22 cellular contexts compared by ENCODE assay signal in the genomic region with DNA sequence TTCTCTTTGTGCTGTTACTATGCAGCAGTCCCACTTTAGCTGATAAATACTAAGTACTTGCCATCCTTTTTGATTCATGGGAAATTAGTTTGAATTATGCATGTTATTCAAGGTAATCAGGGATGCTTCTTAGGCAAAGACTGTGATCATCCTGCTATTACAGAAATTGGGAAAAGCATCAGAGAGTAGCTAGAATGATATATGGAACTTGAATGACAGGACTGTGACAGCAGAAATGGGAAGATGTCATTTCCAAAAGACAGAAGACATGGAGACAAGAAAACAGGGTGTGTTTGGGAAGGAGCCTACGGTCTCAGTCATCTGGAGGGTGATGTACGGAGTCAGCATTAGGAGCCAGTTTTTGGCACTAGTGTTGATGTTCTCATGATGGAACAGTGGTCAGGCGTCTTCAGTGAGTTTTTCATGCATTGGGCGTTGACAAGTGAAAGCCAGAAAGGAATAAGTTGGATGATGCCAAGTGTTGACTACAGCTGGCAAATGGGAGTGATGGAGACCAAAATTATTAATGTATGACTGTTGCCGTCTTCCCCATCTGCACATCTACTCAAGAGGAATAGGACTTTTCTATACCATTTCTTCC.
DNase-seq lines count a peak whose midpoint lies in the region; ATAC-seq, FAIRE-seq and TF ChIP-seq lines count a peak whose summit lies in the region.
"Had no signal": no experiment of that assay in that cellular context is flagged by ENCODE, and none has a peak within 500 bp of the region (broad histone marks: within the 10 kb centered on the region; RNA-seq: fewer than 3 reads in every experiment).

No MANE protein-coding gene starts in this region.

- H3K23me2 ChIP-seq in H1 (ENCODE audit: low read depth, low read length), result no peaks in the 10 kb centered on the region

- H3K79me1 ChIP-seq in H1 (ENCODE audit: low read depth, low read length), result no peaks in the 10 kb centered on the region

- no peak overlapping the region for H4K91ac ChIP-seq in H1 (replicated peaks; ENCODE audit: insufficient read length, low read length)

- H3K4me2 ChIP-seq in H1 (ENCODE audit: insufficient read depth in 1 of 2, low read depth in 2 of 2, low read length in 2 of 2) (no peak overlapping the region), neural cell (ENCODE audit: low read length) (no peak overlapping the region)
- H3K4me2 ChIP-seq: A549; BLaER1 treated with 17β-estradiol and CSF1 and Interleukin-3, amounts not matched to agents 10 nM and 100 nM had no signal

- H3K9me2 ChIP-seq in neural cell (ENCODE audit: insufficient read depth, low read length), result no peaks in the 10 kb centered on the region

- no peak overlapping the region for H4K5ac ChIP-seq in H1 (ENCODE audit: insufficient read length, low read depth, low read length)

- peaks cover 4% of the 10 kb centered on the region for H3F3A ChIP-seq in neural cell (ENCODE audit: insufficient read depth, low read length, poor library complexity, severe bottlenecking)

- no peaks in the 10 kb centered on the region for H3K27me3 ChIP-seq in H1 (replicated peaks in 1 of 4; ENCODE audit: control insufficient read depth in 3 of 4, extremely low read depth in 1 of 4, insufficient read depth in 3 of 4, low read length in 3 of 4)
- H3K27me3 ChIP-seq in neural cell (ENCODE audit: insufficient read depth, low read depth, low read length), result no peaks in the 10 kb centered on the region
- H3K27me3 ChIP-seq: BLaER1 treated with 17β-estradiol and CSF1 and Interleukin-3, amounts not matched to agents 10 nM and 100 nM had no signal

- 0 out of 2 replicates have a peak overlapping the region, but pooled peaks have one; percentile 13 for H2BK15ac ChIP-seq in H1 (ENCODE audit: low read length)

- CTCF ChIA-PET in H1 (lab: Charles Lee; ENCODE audit: partially characterized antibody), result no interaction called here

- H4K8ac ChIP-seq in H1 (ENCODE audit: extremely low read depth, insufficient read depth, low read length), result no peak overlapping the region

- ATAC-seq in Right ventricle myocardium inferior, result peak; percentile 54
- ATAC-seq: A549; CD8-positive, alpha-beta T cell had no signal

- TF ChIP-seq EP300 in H1 (IDR thresholded peaks at IDR 0.05; ENCODE audit: borderline replicate concordance in 1 of 2, low read depth in 2 of 2, low read length in 2 of 2), result no peak
- TF ChIP-seq EP300 in neural cell (conservative IDR thresholded peaks at IDR 0.05; ENCODE audit: poor library complexity, severe bottlenecking), result peak; percentile 95

- no peak overlapping the region for H3K14ac ChIP-seq in H1 (ENCODE audit: insufficient read length)

- H3K56ac ChIP-seq in H1 (replicated peaks; ENCODE audit: insufficient read length, low read depth, low read length), result no peak overlapping the region

- H3K79me2 ChIP-seq in H1 (ENCODE audit: control insufficient read depth in 1 of 2, insufficient read depth in 2 of 2, low read length in 2 of 2), result no peaks in the 10 kb centered on the region
- H3K79me2 ChIP-seq in neural cell (replicated peaks; ENCODE audit: insufficient read depth, low read length), result peaks cover 25% of the 10 kb centered on the region

- no peak overlapping the region for H3K4me3 ChIP-seq in H1 (ENCODE audit: extremely low read depth in 1 of 4, insufficient read depth in 2 of 4, low read depth in 3 of 4, low read length in 4 of 4)
- peak overlapping the region; percentile 9 for H3K4me3 ChIP-seq in neural cell (ENCODE audit: low read length)
- H3K4me3 ChIP-seq: A549; BLaER1 treated with 17β-estradiol and CSF1 and Interleukin-3, amounts not matched to agents 10 nM and 100 nM had no signal

- intact Hi-C loops in Right ventricle myocardium inferior (cut with DNase I), result no loop called here
- intact Hi-C loops in cardiac septum (cut with DNase I), result no loop called here

- H2BK12ac ChIP-seq in H1 (ENCODE audit: low read depth, low read length), result peak overlapping the region; percentile 35; the same call in 1 of the 2 replicates

- H3K23ac ChIP-seq in H1 (ENCODE audit: insufficient read length), result no peak overlapping the region

- TF ChIP-seq CTCF in H1 (IDR thresholded peaks at IDR 0.05; ENCODE audit: control extremely low read depth in 1 of 3, insufficient read depth in 1 of 3, low read depth in 1 of 3, low read length in 3 of 3) (no peak), neural cell (IDR thresholded peaks at IDR 0.05; ENCODE audit: poor library complexity, severe bottlenecking) (no peak)

- no peak overlapping the region for H2BK5ac ChIP-seq in H1 (ENCODE audit: low read depth, low read length)

- no peak for DNase-seq in Right ventricle myocardium inferior (ENCODE audit: missing footprints)
- DNase-seq in cardiac septum (ENCODE audit: low spot score), result no peak
- peak; percentile 14 for DNase-seq in NCI-H446 treated with DMSO at 0.1 percent for 48 hours (lab: John Stamatoyannopoulos, UW)
- DNase-seq in H1 (ENCODE audit: low read depth in 1 of 2, low spot score in 2 of 2), result no peak
- no peak for DNase-seq in OCI-M1 (lab: John Stamatoyannopoulos, UW)
- DNase-seq in NCI-H1105 treated with DMSO at 0.1 percent for 48 hours (lab: John Stamatoyannopoulos, UW), result no peak
- DNase-seq: AML-193; Caco-2; Calu3; CD4-positive, alpha-beta T cell; CD8-positive, alpha-beta T cell; DMS79 treated with DMSO at 0.1 percent for 48 hours; GF-D8 had no signal

- no peak overlapping the region for H2BK120ac ChIP-seq in H1 (replicated peaks; ENCODE audit: low read depth, low read length)

- H3K9ac ChIP-seq in H1 (replicated peaks in 1 of 4; ENCODE audit: extremely low read depth in 1 of 4, low read depth in 3 of 4, low read length in 3 of 4), result no peak overlapping the region
- peak overlapping the region; percentile 56 for H3K9ac ChIP-seq in neural cell (ENCODE audit: low read length)
- H3K9ac ChIP-seq: BLaER1 treated with 17β-estradiol and CSF1 and Interleukin-3, amounts not matched to agents 10 nM and 100 nM had no signal

- H3K27ac ChIP-seq in H1 (ENCODE audit: low read depth, low read length) (no peak overlapping the region), neural cell (ENCODE audit: low read length) (peak overlapping the region; percentile 95)
- H3K27ac ChIP-seq: 22Rv1; A549; BLaER1 treated with 17β-estradiol and CSF1 and Interleukin-3, amounts not matched to agents 10 nM and 100 nM; C4-2B had no signal

- no peak overlapping the region for H3K18ac ChIP-seq in H1 (ENCODE audit: extremely low read depth, low read length)

- no peak overlapping the region for H2BK20ac ChIP-seq in H1 (ENCODE audit: low read length)

- no peaks in the 10 kb centered on the region for H4K20me1 ChIP-seq in H1 (replicated peaks in 1 of 2; ENCODE audit: control insufficient read depth in 1 of 2, insufficient read depth in 2 of 2, low read length in 2 of 2)
- H4K20me1 ChIP-seq in neural cell (ENCODE audit: insufficient read depth), result no peaks in the 10 kb centered on the region
- H4K20me1 ChIP-seq: BLaER1 treated with 17β-estradiol and CSF1 and Interleukin-3, amounts not matched to agents 10 nM and 100 nM had no signal

- no peak overlapping the region for H2AFZ ChIP-seq in H1 (ENCODE audit: low read length)
- H2AFZ ChIP-seq in neural cell (ENCODE audit: low read depth, low read length), result no peak overlapping the region

- no peak for FAIRE-seq in H1 (lab: Jason Lieb, UNC)
- FAIRE-seq: A549, D721Med, G401.6, GM12891, GM19239 had no signal

- H3K4ac ChIP-seq in H1 (replicated peaks; ENCODE audit: insufficient read length, low read depth, low read length), result no peak overlapping the region

- TF ChIP-seq POLR2A in H1 (IDR thresholded peaks at IDR 0.05; ENCODE audit: control extremely low read depth in 1 of 2, low read depth in 2 of 2, low read length in 2 of 2), result no peak

- H3K36me3 ChIP-seq in H1 (ENCODE audit: control insufficient read depth in 2 of 4, insufficient read depth in 4 of 4, low read length in 3 of 4), result peaks cover 0 to 1% (median 0%) of the 10 kb centered on the region in 4 experiments; a peak in 1 of 8 replicates
- no peaks in the 10 kb centered on the region for H3K36me3 ChIP-seq in neural cell (ENCODE audit: insufficient read depth, low read length)
- H3K36me3 ChIP-seq: BLaER1 treated with 17β-estradiol and CSF1 and Interleukin-3, amounts not matched to agents 10 nM and 100 nM had no signal

- WGBS in H1 (ENCODE audit: extremely low coverage in 1 of 2, insufficient coverage in 1 of 2, insufficient read length in 1 of 2, insufficient replicate concordance in 2 of 2, low coverage in 1 of 2, low lambda C conversion rate in 2 of 2, missing lambda C conversion rate in 1 of 2), 2 experiments, result 89% methylated on average over 5 of the region's 5 CpGs; no CpG with 5 or more reads in 1 of the 2 experiments

- TF ChIP-seq RAD21 in H1 (IDR thresholded peaks at IDR 0.05 in 1 of 2, conservative IDR thresholded peaks at IDR 0.05 in 1 of 2; ENCODE audit: low read depth in 2 of 2, low read length in 2 of 2) (no peak), neural cell (conservative IDR thresholded peaks at IDR 0.05) (no peak)

- peaks cover 2 to 7% (median 5%) of the 10 kb centered on the region in 4 experiments; a peak in 5 of 7 replicates for H3K4me1 ChIP-seq in H1 (replicated peaks in 1 of 4; ENCODE audit: control insufficient read depth in 3 of 4, insufficient read depth in 4 of 4, low read length in 3 of 4)
- H3K4me1 ChIP-seq: A549, Caco-2 had no signal

- no peak overlapping the region for H2AK5ac ChIP-seq in H1 (ENCODE audit: low read depth, low read length)

- POLR2A ChIA-PET in H1 (lab: Charles Lee; ENCODE audit: partially characterized antibody), result no interaction called here

- H3K9me3 ChIP-seq in H1 (ENCODE audit: insufficient read depth in 2 of 2, low read depth in 1 of 2, low read length in 1 of 2) (no peaks in the 10 kb centered on the region), neural cell (ENCODE audit: low read length) (no peaks in the 10 kb centered on the region)
- H3K9me3 ChIP-seq: A549, Caco-2 had no signal

TF ChIP-seq in H1, 55 proteins besides CTCF, POLR2A, EP300 and RAD21 (continues in another document):
- TF ChIP-seq SAP30 (IDR thresholded peaks at IDR 0.05; ENCODE audit: insufficient read depth, insufficient replicate concordance, low read length), result no peak
- no peak for TF ChIP-seq ASH2L (IDR thresholded peaks at IDR 0.05; ENCODE audit: low read length)
- no peak for TF ChIP-seq BCL11A (IDR thresholded peaks at IDR 0.05; ENCODE audit: low read depth in 2 of 2, low read length in 2 of 2)
- TF ChIP-seq BRCA1 (IDR thresholded peaks at IDR 0.05; ENCODE audit: low read depth, low read length), result no peak
- TF ChIP-seq KDM4A (IDR thresholded peaks at IDR 0.05; ENCODE audit: low read depth, low read length, severe bottlenecking), result no peak
- no peak for TF ChIP-seq CBX8 (IDR thresholded peaks at IDR 0.05; ENCODE audit: borderline replicate concordance, low read depth, low read length)
